19 cellular contexts compared by ENCODE assay signal in genomic region chr4:8525383-8526120, GRCh38. TPM values are rescaled to one million over a fixed set of nuclear protein-coding genes. Genes with fewer than 3 reads are reported as not detected.
A peak's percentile ranks its signal among the peaks of the same experiment; 100 is the strongest.
DNase-seq lines count a peak whose midpoint lies in the region; ATAC-seq and TF ChIP-seq lines count a peak whose summit lies in the region.
"Had no signal": no experiment of that assay in that cellular context is flagged by ENCODE, and none has a peak within 500 bp of the region (broad histone marks: within the 10 kb centered on the region; RNA-seq: fewer than 3 reads in every experiment).

No MANE protein-coding gene starts in this region.

- no peak overlapping the region for H2AK9ac ChIP-seq in IMR-90 (replicated peaks; ENCODE audit: low read depth, low read length, poor library complexity)

- no peak overlapping the region for H2AK5ac ChIP-seq in IMR-90 (ENCODE audit: low read depth, low read length)

- in situ Hi-C loops in IMR-90 (cut with MboI; ENCODE audit: low sequenced_read_pairs): no loop called here

- H3K27me3 ChIP-seq in IMR-90 (ENCODE audit: control insufficient read depth, insufficient read depth, low read length) (0 out of 2 replicates have a peak, but pooled peaks cover 2% of the 10 kb centered on the region), fibroblast of lung (ENCODE audit: control insufficient read depth, insufficient read depth, low read length) (no peaks in the 10 kb centered on the region)
- H3K27me3 ChIP-seq: BE2C, hepatocyte, MG63 had no signal

- TF ChIP-seq RAD21 in IMR-90 (IDR thresholded peaks at IDR 0.05; ENCODE audit: low read length): no peak

- peak overlapping the region; percentile 95 for H3K18ac ChIP-seq in IMR-90 (ENCODE audit: low read depth, low read length)

- TF ChIP-seq CTCF in IMR-90 (conservative IDR thresholded peaks at IDR 0.05; ENCODE audit: low read depth, low read length) (no peak), fibroblast of lung (conservative IDR thresholded peaks at IDR 0.05 in 1 of 2, IDR thresholded peaks at IDR 0.05 in 1 of 2; ENCODE audit: low read depth in 1 of 2, low read length in 2 of 2) (no peak), omental fat pad (IDR thresholded peaks at IDR 0.05) (no peak)

- H2BK20ac ChIP-seq in IMR-90 (ENCODE audit: low read depth, low read length): peak overlapping the region; percentile 90

- intact Hi-C loops in IMR-90 (cut with micrococcal nuclease): no loop called here

- CTCF ChIA-PET in IMR-90 (lab: Yijun Ruan, JAX): interaction anchor here (1.3 to 1.4 kb wide), 2 partner anchors 8 to 10 kb away, joined by 4 to 5 read pairs; no protein-coding TSS in a partner anchor

- H3K4ac ChIP-seq in IMR-90 (ENCODE audit: low read depth, low read length): peak overlapping the region; percentile 86

- H2BK15ac ChIP-seq in IMR-90 (ENCODE audit: low read depth, low read length): 0 out of 3 replicates have a peak overlapping the region, but pooled peaks have one; percentile 19

- no peaks in the 10 kb centered on the region for H3K79me1 ChIP-seq in IMR-90 (ENCODE audit: low read depth in 1 of 2, low read length in 2 of 2)

- H3K27ac ChIP-seq in IMR-90 (ENCODE audit: insufficient read depth, low read length) (peak overlapping the region; percentile 85; the same call in 1 of the 2 replicates), fibroblast of lung (ENCODE audit: insufficient read depth, low read length) (peak overlapping the region; percentile 55)
- H3K27ac ChIP-seq: hepatocyte had no signal

- no peaks in the 10 kb centered on the region for H3K36me3 ChIP-seq in IMR-90 (ENCODE audit: control insufficient read depth, insufficient read depth, low read length)
- H3K36me3 ChIP-seq in fibroblast of lung (ENCODE audit: control insufficient read depth, insufficient read depth, low read length): no peaks in the 10 kb centered on the region
- H3K36me3 ChIP-seq: BE2C, MG63 had no signal

- peak overlapping the region; percentile 90 for H2BK120ac ChIP-seq in IMR-90 (ENCODE audit: low read depth, low read length)

- H4K91ac ChIP-seq in IMR-90 (ENCODE audit: insufficient read depth, low read depth, low read length): peak overlapping the region; percentile 96

- H3K4me2 ChIP-seq in IMR-90 (ENCODE audit: low read depth, low read length): no peak overlapping the region
- peak overlapping the region; percentile 18 for H3K4me2 ChIP-seq in fibroblast of lung (ENCODE audit: extremely low read depth, insufficient read depth, low read length)
- H3K4me2 ChIP-seq: hepatocyte had no signal

- ATAC-seq in IMR-90 (ENCODE audit: low read depth): peak; percentile 75
- ATAC-seq in omental fat pad (ENCODE audit: low FRiP score): peak; percentile 34
- ATAC-seq: activated CD8-positive, alpha-beta memory T cell treated with anti-CD3 and anti-CD28 coated beads, Interleukin-2, amount 10 ng/mL, durations not matched to agents 7 days and 5 days; T-cell had no signal

- whole genome bisulfite sequencing in IMR-90 (ENCODE audit: extremely low coverage in 2 of 2, insufficient read length in 1 of 2), 2 experiments: 50% methylated on average over 2 of the region's 16 CpGs; no CpG with 5 or more reads in 1 of the 2 experiments

- H4K8ac ChIP-seq in IMR-90 (ENCODE audit: low read depth in 2 of 2, low read length in 2 of 2): peak overlapping the region; percentile 6 to 78; a peak in 3 of 4 replicates

- peaks cover 11% of the 10 kb centered on the region; the same call in 1 of the 2 replicates for H3K9me1 ChIP-seq in IMR-90 (ENCODE audit: insufficient read depth, low read length)

- peaks cover 17% of the 10 kb centered on the region; the same call in 1 of the 2 replicates for H3K4me1 ChIP-seq in IMR-90 (ENCODE audit: control insufficient read depth, insufficient read depth, low read length)
- peaks cover 18% of the 10 kb centered on the region for H3K4me1 ChIP-seq in fibroblast of lung (ENCODE audit: control insufficient read depth, extremely low read depth, insufficient read depth, low read length)
- H3K4me1 ChIP-seq: BE2C had no signal

- no peak overlapping the region for H3K56ac ChIP-seq in IMR-90 (ENCODE audit: extremely low read depth, insufficient read depth, low read length)

- no peaks in the 10 kb centered on the region for H3K79me2 ChIP-seq in fibroblast of lung (ENCODE audit: control insufficient read depth, insufficient read depth, low read length)
- H3K79me2 ChIP-seq: hepatocyte had no signal

- TF ChIP-seq POLR2A in IMR-90 (IDR thresholded peaks at IDR 0.05; ENCODE audit: low read depth, low read length): no peak

- peak overlapping the region; percentile 72; the same call in 1 of the 2 replicates for H4K5ac ChIP-seq in IMR-90 (ENCODE audit: low read depth, low read length)

- H3K23ac ChIP-seq in IMR-90 (ENCODE audit: low read depth, low read length): 0 out of 2 replicates have a peak overlapping the region, but pooled peaks have one; percentile 8

- DNase-seq in AG08395 (ENCODE audit: low spot score): peak; percentile 58
- peak; percentile 28 for DNase-seq in IMR-90
- DNase-seq in fibroblast of lung (ENCODE audit: low read depth in 2 of 2): peak; percentile 23 to 57
- no peak for DNase-seq in omental fat pad (ENCODE audit: low spot score)
- no peak for DNase-seq in SIG-M5 (lab: John Stamatoyannopoulos, UW)
- no peak for DNase-seq in activated CD8-positive, alpha-beta memory T cell treated with anti-CD3 and anti-CD28 coated beads for 24 hours
- no peak for DNase-seq in CD1c-positive myeloid dendritic cell (ENCODE audit: extremely low spot score)
- DNase-seq in stimulated activated CD4-positive, alpha-beta T cell treated with anti-CD3 and anti-CD28 coated beads, Interleukin-4, amount 100 ng/mL, for 24 hours: no peak
- DNase-seq: activated CD8-positive, alpha-beta memory T cell treated with anti-CD3 and anti-CD28 coated beads, Interleukin-2, amount 10 ng/mL, durations not matched to agents 7 days and 5 days; BE2C; dermis blood vessel endothelial cell; DMS153; erythroblast; MG63; NCI-H2029; T-cell had no signal

- POLR2A ChIA-PET in IMR-90 (lab: Charles Lee; ENCODE audit: unreplicated experiment): no interaction called here

- peak overlapping the region; percentile 28; the same call in 1 of the 2 replicates for H3K9ac ChIP-seq in IMR-90 (ENCODE audit: low read depth, low read length)
- no peak overlapping the region for H3K9ac ChIP-seq in fibroblast of lung (ENCODE audit: insufficient read depth, low read length)

- H3K9me3 ChIP-seq in IMR-90 (ENCODE audit: control insufficient read depth, insufficient read depth, low read length): peaks cover 5% of the 10 kb centered on the region
- H3K9me3 ChIP-seq in fibroblast of lung (ENCODE audit: control insufficient read depth, insufficient read depth, low read depth, low read length): no peaks in the 10 kb centered on the region
- H3K9me3 ChIP-seq: BE2C had no signal

- BruUV-seq in IMR-90 (replicated peaks; lab: Mats Ljungman, UMichigan): no TSS peak

- H3K4me3 ChIP-seq in IMR-90 (ENCODE audit: insufficient read depth, low read depth, low read length) (no peak overlapping the region), fibroblast of lung (replicated peaks in 1 of 4; ENCODE audit: control extremely low read depth in 1 of 4, insufficient read depth in 1 of 4, low read depth in 3 of 4, low read length in 4 of 4) (no peak overlapping the region)
- H3K4me3 ChIP-seq: hepatocyte, MG63 had no signal

- H3K14ac ChIP-seq in IMR-90 (replicated peaks; ENCODE audit: low read depth, low read length): no peak overlapping the region

- dilution Hi-C loops in IMR-90 (cut with HindIII; ENCODE audit: low sequenced_read_pairs, unreplicated experiment): no loop called here

- H4K20me1 ChIP-seq in IMR-90 (ENCODE audit: insufficient read depth, low read length) (no peaks in the 10 kb centered on the region), fibroblast of lung (ENCODE audit: control insufficient read depth, extremely low read depth, insufficient read depth, low read length) (no peaks in the 10 kb centered on the region)

- H2AFZ ChIP-seq in IMR-90 (replicated peaks; ENCODE audit: low read length, poor library complexity) (peak overlapping the region; percentile 61), fibroblast of lung (ENCODE audit: low read length) (no peak overlapping the region)
- H2AFZ ChIP-seq: hepatocyte had no signal

- H2BK5ac ChIP-seq in IMR-90 (ENCODE audit: low read depth, low read length, poor library complexity, severe bottlenecking): peak overlapping the region; percentile 4

TF ChIP-seq in IMR-90, 13 proteins besides CTCF, POLR2A, EP300 and RAD21:
- TF ChIP-seq BHLHE40 (IDR thresholded peaks at IDR 0.05; ENCODE audit: low read depth, low read length): no peak
- no peak for TF ChIP-seq NFE2L2 (IDR thresholded peaks at IDR 0.05; ENCODE audit: low read depth, low read length)
- no peak for TF ChIP-seq MXI1 (IDR thresholded peaks at IDR 0.05; ENCODE audit: borderline replicate concordance, low read depth, low read length)
- no peak for TF ChIP-seq SMC3 (IDR thresholded peaks at IDR 0.05; ENCODE audit: low read depth, low read length)
- no peak for TF ChIP-seq RCOR1 (IDR thresholded peaks at IDR 0.05; ENCODE audit: insufficient replicate concordance, low read length)
- TF ChIP-seq FOS (IDR thresholded peaks at IDR 0.05; ENCODE audit: low read depth, low read length): no peak
- TF ChIP-seq CEBPB (IDR thresholded peaks at IDR 0.05; ENCODE audit: low read depth, low read length): peak; percentile 84

RNA-seq across cellular contexts. Expression of gene GPR78, which starts 54.6 kb away (rescaled TPM):
- total RNA-seq in IMR-90 (2012; rRNA removed) (under 0.01 TPM in 2 replicates), fibroblast of lung (0.33 and 1.0 TPM in 2 replicates), omental fat pad (under 1 TPM in 2 of 4 donors, not detected in 2; 0.19 TPM)
- polyA plus RNA-seq in IMR-90 (2012; rRNA removed) (0.07 and 0.10 TPM in 2 replicates), fibroblast of lung (0.20 TPM in 1 of 2 replicates, not detected in the other)
- 0.03 and 0.05 TPM in 2 replicates for polyA plus RNA-seq in IMR-90 (2012; cell fraction: cytosol; rRNA removed)
- polyA plus RNA-seq in IMR-90 (2012; cell fraction: nucleus; rRNA removed; ENCODE audit: low replicate concordance): 1.3 and 1.7 TPM in 2 replicates
- polyA plus RNA-seq in fibroblast of lung (2012): 0.34 TPM in 1 of 2 replicates, not detected in the other
- polyA minus RNA-seq in fibroblast of lung (ENCODE audit: low replicate concordance): 0.98 TPM in 1 of 2 replicates, not detected in the other
- total RNA-seq: activated CD8-positive, alpha-beta memory T cell treated with anti-CD3 and anti-CD28 coated beads, Interleukin-2, amount 10 ng/mL, durations not matched to agents 7 days and 5 days; dermis blood vessel endothelial cell; HT-29; kidney epithelial cell; T-cell had no signal

Comparison
In these comparisons a context has a peak if more than half of its experiments do, and no peak if none do; other contexts are left out.
1. DNase-seq: peak in AG08395 (single experiment), IMR-90 (single experiment) and fibroblast of lung (2 of 2); none in omental fat pad (single experiment), SIG-M5 (single experiment), activated CD8-positive, alpha-beta memory T cell treated with anti-CD3 and anti-CD28 coated beads for 24 hours (single experiment), CD1c-positive myeloid dendritic cell (single experiment) and stimulated activated CD4-positive, alpha-beta T cell treated with anti-CD3 and anti-CD28 coated beads, Interleukin-4, amount 100 ng/mL, for 24 hours (single experiment).